In genomic region chr4:24589448-24589847, GRCh38 we compare ENCODE assay signal across 15 cellular contexts. TPM values are rescaled to one million over a fixed set of nuclear protein-coding genes. Genes with fewer than 3 reads are reported as not detected.
DNase-seq lines count a peak whose midpoint lies in the region; ATAC-seq and TF ChIP-seq lines count a peak whose summit lies in the region.
"Had no signal": no experiment of that assay in that cellular context is flagged by ENCODE, and none has a peak within 500 bp of the region (broad histone marks: within the 10 kb centered on the region; RNA-seq: fewer than 3 reads in every experiment).

No MANE protein-coding gene starts in this region.

- H3K9me3 ChIP-seq in lower lobe of right lung, result peaks cover 8% of the 10 kb centered on the region

- no peak for DNase-seq in mucosa of gallbladder (ENCODE audit: low spot score)
- DNase-seq in lower lobe of right lung, result no peak
- DNase-seq in SHP77 treated with DMSO at 0.1 percent for 48 hours (lab: John Stamatoyannopoulos, UW), result no peak
- DNase-seq: CD4-positive, alpha-beta T cell; GDM1; mucosa of descending colon; NCI-H524; stimulated activated CD4-positive, alpha-beta T cell treated with anti-CD3 and anti-CD28 coated beads, Interleukin-4, amount 100 ng/mL, for 1 hour had no signal

- H3K4me3 ChIP-seq in lower lobe of right lung, result no peak overlapping the region
- H3K4me3 ChIP-seq: coronary artery, mucosa of descending colon had no signal

- no peak overlapping the region for H3K27ac ChIP-seq in lower lobe of right lung
- H3K27ac ChIP-seq: coronary artery had no signal

- intact Hi-C loops in lower lobe of right lung (cut with DNase I), result no loop called here

- ATAC-seq in GM18520 (IDR thresholded peaks at IDR 0.05; ENCODE audit: unreplicated experiment), result peak; percentile 42
- peak; percentile 43 for ATAC-seq in GM19455 (IDR thresholded peaks at IDR 0.05; ENCODE audit: unreplicated experiment)
- peak; percentile 50 for ATAC-seq in HG02852 (IDR thresholded peaks at IDR 0.05; ENCODE audit: unreplicated experiment)
- ATAC-seq in HG03520 (IDR thresholded peaks at IDR 0.05; ENCODE audit: unreplicated experiment), result peak; percentile 54
- ATAC-seq in HG02970 (IDR thresholded peaks at IDR 0.05; ENCODE audit: low FRiP score, unreplicated experiment), result no peak
- no peak for ATAC-seq in lower lobe of right lung
- ATAC-seq: HepG2, mucosa of descending colon had no signal

- no peaks in the 10 kb centered on the region for H3K27me3 ChIP-seq in lower lobe of right lung (ENCODE audit: low read depth)

- TF ChIP-seq CTCF in lower lobe of right lung (IDR thresholded peaks at IDR 0.05), result no peak

- H3K36me3 ChIP-seq in lower lobe of right lung, result no peaks in the 10 kb centered on the region

- H3K4me1 ChIP-seq in lower lobe of right lung, result peaks cover 5% of the 10 kb centered on the region

RNA-seq across cellular contexts. Expression of gene DHX15, which starts 5.1 kb away (rescaled TPM):
- total RNA-seq in mucosa of gallbladder, result 84.5 TPM
- total RNA-seq in lower lobe of right lung, result 93.2 TPM

Comparison
In these comparisons a context has a peak if more than half of its experiments do, and no peak if none do; other contexts are left out.
1. ATAC-seq: peak in GM18520 (single experiment), GM19455 (single experiment), HG02852 (single experiment) and HG03520 (single experiment); none in HG02970 (single experiment) and lower lobe of right lung (0 of 2).